27 cellular contexts compared by ENCODE assay signal in the genomic region with DNA sequence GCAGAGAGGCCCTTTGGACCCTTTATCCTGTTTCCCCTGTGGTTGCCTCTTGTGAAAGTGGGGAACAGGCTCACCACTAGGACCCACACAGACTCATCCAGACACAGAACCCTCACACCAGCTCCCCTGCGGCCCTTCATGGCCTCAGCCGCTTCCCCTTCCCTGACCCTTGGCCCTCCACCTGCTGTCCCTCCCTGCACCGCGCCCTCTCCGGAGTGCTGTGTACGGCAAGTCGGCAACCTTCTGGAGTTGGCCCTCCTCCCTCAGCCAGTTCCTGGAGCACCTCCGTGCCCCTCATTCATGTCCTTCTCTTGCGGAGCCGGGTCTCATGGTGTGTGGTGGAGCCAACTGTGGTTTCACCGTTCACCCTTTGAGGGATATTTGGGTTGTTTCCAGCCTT.
"Had no signal": no experiment of that assay in that cellular context is flagged by ENCODE, and none has a peak within 500 bp of the region (broad histone marks: within the 10 kb centered on the region; RNA-seq: fewer than 3 reads in every experiment).

No MANE protein-coding gene starts in this region.

- H3K4me3 ChIP-seq: dorsolateral prefrontal cortex, esophagus muscularis mucosa, gastroesophageal sphincter, heart left ventricle, hepatocyte, left lung, neural progenitor cell, right lobe of liver, smooth muscle cell, thoracic aorta, tibial nerve had no signal

- H3K36me3 ChIP-seq: neural progenitor cell had no signal

- H3K27ac Mint-ChIP-seq: nephron, neural progenitor cell, progenitor cell of endocrine pancreas had no signal

- H3K9me3 ChIP-seq: esophagus muscularis mucosa, gastroesophageal sphincter, heart left ventricle, right lobe of liver, thoracic aorta had no signal

- H3K4me2 ChIP-seq: hepatocyte, neural progenitor cell, smooth muscle cell had no signal

- ATAC-seq: foreskin keratinocyte, gastroesophageal sphincter, left lung had no signal

- H3K27me3 ChIP-seq: dorsolateral prefrontal cortex, esophagus muscularis mucosa, foreskin keratinocyte, gastroesophageal sphincter, heart left ventricle, hepatocyte, left lung, neural progenitor cell, right lobe of liver, tibial nerve had no signal

- H3K9me3 Mint-ChIP-seq: nephron had no signal

- H3K4me3 Mint-ChIP-seq: naive B cell, nephron, neural progenitor cell had no signal

- H2AFZ ChIP-seq: hepatocyte, neural progenitor cell, parathyroid adenoma had no signal

- H3K9ac ChIP-seq: neural progenitor cell, parathyroid adenoma had no signal

- H3K27me3 Mint-ChIP-seq: naive B cell, progenitor cell of endocrine pancreas had no signal

- DNase-seq: caudate nucleus; cerebellar nuclear complex; dorsolateral prefrontal cortex; effector CD4-positive, alpha-beta T cell; foreskin keratinocyte; kidney; left lung; mammary epithelial cell; mesendoderm; naive B cell; right lobe of liver; stimulated activated CD4-positive, alpha-beta T cell treated with anti-CD3 and anti-CD28 coated beads, Interleukin-12 subunit alpha, Interleukin-12 subunit beta, amount 100 ng/mL, for 4 hours; stimulated activated CD4-positive, alpha-beta T cell treated with anti-CD3 and anti-CD28 coated beads, Interleukin-1b, Interleukin-23, amount 100 ng/mL, for 48 hours; stimulated activated CD4-positive, alpha-beta T cell treated with anti-CD3 and anti-CD28 coated beads, Interleukin-4, amount 100 ng/mL, for 1 hour; stimulated activated CD8-positive, alpha-beta memory T cell treated with anti-CD3 and anti-CD28 coated beads, Interleukin-4, amount 100 ng/mL, for 48 hours; stimulated activated naive CD8-positive, alpha-beta T cell treated with anti-CD3 and anti-CD28 coated beads, Interleukin-15, Interleukin-2, amounts not matched to agents 100 U/mL and 50 U/mL, for 24 hours had no signal

- H3K4me1 Mint-ChIP-seq: nephron, neural progenitor cell had no signal

- H3K4me1 ChIP-seq: foreskin keratinocyte, gastroesophageal sphincter, heart left ventricle, left lung, neural progenitor cell, parathyroid adenoma, right lobe of liver, tibial nerve had no signal

- H3K27ac ChIP-seq: dorsolateral prefrontal cortex, esophagus muscularis mucosa, foreskin keratinocyte, gastroesophageal sphincter, heart left ventricle, hepatocyte, left lung, neural progenitor cell, parathyroid adenoma, right lobe of liver, thoracic aorta, tibial nerve had no signal

- H3K79me2 ChIP-seq: hepatocyte had no signal
